12 cellular contexts compared by ENCODE assay signal in genomic region chr20:39117486-39117885, GRCh38.
DNase-seq lines count a peak whose midpoint lies in the region; ATAC-seq, FAIRE-seq and TF ChIP-seq lines count a peak whose summit lies in the region.
"Had no signal": no experiment of that assay in that cellular context is flagged by ENCODE, and none has a peak within 500 bp of the region (broad histone marks: within the 10 kb centered on the region; RNA-seq: fewer than 3 reads in every experiment).

No MANE protein-coding gene starts in this region.

- H3K9me3 Mint-ChIP-seq in astrocyte (ENCODE audit: unreplicated experiment) (peaks cover 22% of the 10 kb centered on the region), Caco-2 (ENCODE audit: unreplicated experiment) (no peaks in the 10 kb centered on the region)
- no peaks in the 10 kb centered on the region for H3K9me3 Mint-ChIP-seq in stimulated activated naive CD8-positive, alpha-beta T cell treated with anti-CD3 and anti-CD28 coated beads, Interleukin-15, amount 100 ng/mL, for 72 hours
- H3K9me3 Mint-ChIP-seq: activated naive CD8-positive, alpha-beta T cell treated with anti-CD3 and anti-CD28 coated beads, Interleukin-2, amount 10 ng/mL, durations not matched to agents 7 days and 5 days; IgD-negative memory B cell had no signal

- H3K36me3 ChIP-seq in astrocyte (ENCODE audit: insufficient read depth, low read length) (no peaks in the 10 kb centered on the region), testis (ENCODE audit: low read depth, missing control alignments) (no peaks in the 10 kb centered on the region), Caco-2 (ENCODE audit: control insufficient read depth, insufficient read depth, low read length) (no peaks in the 10 kb centered on the region)

- POLR2A ChIA-PET in Caco-2 (lab: Charles Lee): no interaction called here

- H3K79me2 ChIP-seq in astrocyte (ENCODE audit: insufficient read depth, low read length): no peaks in the 10 kb centered on the region

- H3K27me3 ChIP-seq in astrocyte (ENCODE audit: insufficient read depth, low read length): peaks cover 4% of the 10 kb centered on the region
- H3K27me3 ChIP-seq in testis: no peaks in the 10 kb centered on the region
- H3K27me3 ChIP-seq in Caco-2 (replicated peaks; ENCODE audit: control insufficient read depth, insufficient read depth, low read length): no peaks in the 10 kb centered on the region

- no peak overlapping the region for H2AFZ ChIP-seq in astrocyte (ENCODE audit: low read depth, low read length)

- ATAC-seq in left lobe of liver (peak; percentile 87), HG02840 (IDR thresholded peaks at IDR 0.05; ENCODE audit: low FRiP score, unreplicated experiment) (no peak)
- no peak for ATAC-seq in stimulated activated naive CD8-positive, alpha-beta T cell treated with anti-CD3 and anti-CD28 coated beads, Interleukin-15, amount 100 ng/mL, for 72 hours

- no peak overlapping the region for H3K4me3 ChIP-seq in astrocyte (ENCODE audit: insufficient read depth, low read depth, low read length)
- no peak overlapping the region for H3K4me3 ChIP-seq in testis
- no peak overlapping the region for H3K4me3 ChIP-seq in Caco-2 (ENCODE audit: low read depth, low read length)
- H3K4me3 ChIP-seq: skin epidermis had no signal

- CTCF ChIA-PET in Caco-2 (lab: Charles Lee): interaction anchor here (0.7 to 1.2 kb wide), 3 partner anchors 48 to 147 kb away, joined by 3 to 12 read pairs (median 7); no protein-coding TSS in a partner anchor

- intact Hi-C loops in testis (cut with DNase I; ENCODE audit: low total_unique reads): no loop called here
- intact Hi-C loops in Caco-2 (cut with micrococcal nuclease; ENCODE audit: unreplicated experiment): no loop called here

- H3K4me3 Mint-ChIP-seq in astrocyte (ENCODE audit: unreplicated experiment): no peak overlapping the region
- no peak overlapping the region for H3K4me3 Mint-ChIP-seq in stimulated activated naive CD8-positive, alpha-beta T cell treated with anti-CD3 and anti-CD28 coated beads, Interleukin-15, amount 100 ng/mL, for 72 hours
- no peak overlapping the region for H3K4me3 Mint-ChIP-seq in Caco-2 (ENCODE audit: unreplicated experiment)
- H3K4me3 Mint-ChIP-seq: activated naive CD8-positive, alpha-beta T cell treated with anti-CD3 and anti-CD28 coated beads, Interleukin-2, amount 10 ng/mL, durations not matched to agents 7 days and 5 days; IgD-negative memory B cell had no signal

- H3K36me3 Mint-ChIP-seq in astrocyte (ENCODE audit: low read depth, unreplicated experiment): no peaks in the 10 kb centered on the region
- no peaks in the 10 kb centered on the region for H3K36me3 Mint-ChIP-seq in Caco-2 (ENCODE audit: insufficient read depth, unreplicated experiment)
- H3K36me3 Mint-ChIP-seq: activated naive CD8-positive, alpha-beta T cell treated with anti-CD3 and anti-CD28 coated beads, Interleukin-2, amount 10 ng/mL, durations not matched to agents 7 days and 5 days; IgD-negative memory B cell had no signal

- no peak for TF ChIP-seq CTCF in astrocyte (IDR thresholded peaks at IDR 0.05; ENCODE audit: insufficient read depth, low read depth, low read length)
- no peak for TF ChIP-seq CTCF in testis (IDR thresholded peaks at IDR 0.05)
- TF ChIP-seq CTCF in Caco-2 (IDR thresholded peaks at IDR 0.05; ENCODE audit: insufficient read depth in 1 of 2, low read depth in 1 of 2, low read length in 1 of 2, severe bottlenecking in 1 of 2, unreplicated experiment in 1 of 2): no peak

- H3K4me1 Mint-ChIP-seq in astrocyte (ENCODE audit: low read depth, unreplicated experiment) (peaks cover 3% of the 10 kb centered on the region), Caco-2 (ENCODE audit: low read depth, unreplicated experiment) (no peaks in the 10 kb centered on the region)
- H3K4me1 Mint-ChIP-seq in stimulated activated naive CD8-positive, alpha-beta T cell treated with anti-CD3 and anti-CD28 coated beads, Interleukin-15, amount 100 ng/mL, for 72 hours: no peaks in the 10 kb centered on the region
- H3K4me1 Mint-ChIP-seq: activated naive CD8-positive, alpha-beta T cell treated with anti-CD3 and anti-CD28 coated beads, Interleukin-2, amount 10 ng/mL, durations not matched to agents 7 days and 5 days had no signal

- H3K27ac Mint-ChIP-seq in astrocyte (ENCODE audit: unreplicated experiment) (no peak overlapping the region), Caco-2 (ENCODE audit: unreplicated experiment) (no peak overlapping the region)
- H3K27ac Mint-ChIP-seq in stimulated activated naive CD8-positive, alpha-beta T cell treated with anti-CD3 and anti-CD28 coated beads, Interleukin-15, amount 100 ng/mL, for 72 hours: no peak overlapping the region
- H3K27ac Mint-ChIP-seq: activated naive CD8-positive, alpha-beta T cell treated with anti-CD3 and anti-CD28 coated beads, Interleukin-2, amount 10 ng/mL, durations not matched to agents 7 days and 5 days had no signal

- peaks cover 14% of the 10 kb centered on the region for H3K27me3 Mint-ChIP-seq in astrocyte (ENCODE audit: low read depth, unreplicated experiment)
- H3K27me3 Mint-ChIP-seq in stimulated activated naive CD8-positive, alpha-beta T cell treated with anti-CD3 and anti-CD28 coated beads, Interleukin-15, amount 100 ng/mL, for 72 hours: peaks cover 67% of the 10 kb centered on the region
- H3K27me3 Mint-ChIP-seq in Caco-2 (ENCODE audit: insufficient read depth, unreplicated experiment): peaks cover 19% of the 10 kb centered on the region

- no peak overlapping the region for H3K27ac ChIP-seq in astrocyte (ENCODE audit: low read depth, low read length)
- no peak overlapping the region for H3K27ac ChIP-seq in testis
- H3K27ac ChIP-seq: skin epidermis had no signal

- no peaks in the 10 kb centered on the region for H4K20me1 ChIP-seq in astrocyte (ENCODE audit: insufficient read depth, low read length)

- FAIRE-seq in astrocyte (lab: Jason Lieb, UNC): no peak

- TF ChIP-seq POLR2A in testis (IDR thresholded peaks at IDR 0.05): no peak

- BruUV-seq in Caco-2 (replicated peaks; lab: Mats Ljungman, UMichigan): no TSS peak

- no peaks in the 10 kb centered on the region for H3K4me1 ChIP-seq in astrocyte (ENCODE audit: insufficient read depth, low read length)
- no peaks in the 10 kb centered on the region for H3K4me1 ChIP-seq in testis
- H3K4me1 ChIP-seq in Caco-2: no peaks in the 10 kb centered on the region

- H3K9ac ChIP-seq in astrocyte (ENCODE audit: low read length): no peak overlapping the region

- peak; percentile 60 for DNase-seq in H4 (ENCODE audit: low spot score)
- DNase-seq in NAMALWA (ENCODE audit: low spot score): peak; percentile 12
- DNase-seq in astrocyte (ENCODE audit: low read depth): peak; percentile 30
- peak; percentile 50 for DNase-seq in left lobe of liver (ENCODE audit: low spot score)
- no peak for DNase-seq in stimulated activated naive CD8-positive, alpha-beta T cell treated with anti-CD3 and anti-CD28 coated beads, Interleukin-15, amount 100 ng/mL, for 72 hours
- no peak for DNase-seq in testis
- no peak for DNase-seq in Caco-2
- DNase-seq: activated CD4-positive, alpha-beta T cell treated with anti-CD3 and anti-CD28 coated beads, Interleukin-2, amount 50 U/mL, for 1 hour; activated naive CD8-positive, alpha-beta T cell treated with anti-CD3 and anti-CD28 coated beads, Interleukin-2, amount 10 ng/mL, durations not matched to agents 7 days and 5 days had no signal

- no peak overlapping the region for H3K4me2 ChIP-seq in astrocyte (ENCODE audit: low read length)

- H3K9me3 ChIP-seq in astrocyte (ENCODE audit: insufficient read depth, low read depth, low read length) (no peaks in the 10 kb centered on the region), testis (no peaks in the 10 kb centered on the region), Caco-2 (no peaks in the 10 kb centered on the region)

Comparison
In these comparisons a context has a peak if more than half of its experiments do, and no peak if none do; other contexts are left out.
1. DNase-seq: peak in H4 (single experiment), NAMALWA (single experiment), astrocyte (single experiment) and left lobe of liver (single experiment); none in stimulated activated naive CD8-positive, alpha-beta T cell treated with anti-CD3 and anti-CD28 coated beads, Interleukin-15, amount 100 ng/mL, for 72 hours (0 of 2), testis (single experiment) and Caco-2 (0 of 2).